8 cellular contexts compared by ENCODE assay signal in genomic region chr15:78758486-78759200, GRCh38. TPM values are rescaled to one million over a fixed set of nuclear protein-coding genes. Genes with fewer than 3 reads are reported as not detected.
DNase-seq lines count a peak whose midpoint lies in the region; ATAC-seq, FAIRE-seq and TF ChIP-seq lines count a peak whose summit lies in the region.
"Not testable (repeated sequence)": the region's sequence is repeated elsewhere in the genome, so short reads cannot be mapped to it uniquely, and the experiment has no call there.
"Had no signal": no experiment of that assay in that cellular context is flagged by ENCODE, and none has a peak within 500 bp of the region (broad histone marks: within the 10 kb centered on the region; RNA-seq: fewer than 3 reads in every experiment).

No MANE protein-coding gene starts in this region.

- not testable (repeated sequence) for H3K4me1 Mint-ChIP-seq in activated T-helper 17 cell treated with anti-CD3 and anti-CD28 coated beads, Interleukin-2, amount 50 U/mL, for 72 hours

- H3K36me3 Mint-ChIP-seq in activated T-helper 17 cell treated with anti-CD3 and anti-CD28 coated beads, Interleukin-2, amount 50 U/mL, for 72 hours (ENCODE audit: low read depth), result not testable (repeated sequence)

- not testable (repeated sequence) for H3K4me3 Mint-ChIP-seq in activated T-helper 17 cell treated with anti-CD3 and anti-CD28 coated beads, Interleukin-2, amount 50 U/mL, for 72 hours

- not testable (repeated sequence) for H3K27ac ChIP-seq in Panc1 (ENCODE audit: low read length); H1 (ENCODE audit: low read depth, low read length)
- H3K27ac ChIP-seq in right atrium auricular region, result peak overlapping the region; percentile 77 to 80

- not testable (repeated sequence) for H3K18ac ChIP-seq in H1 (ENCODE audit: extremely low read depth, low read length)

- POLR2A ChIA-PET in Panc1 (lab: Charles Lee), result not testable (repeated sequence)
- POLR2A ChIA-PET in H1 (lab: Charles Lee; ENCODE audit: partially characterized antibody), result interaction anchor here (0.7 kb wide), 1 partner anchor 146 kb away, joined by 3 read pairs; no protein-coding TSS in a partner anchor

- not testable (repeated sequence) for H3K4ac ChIP-seq in H1 (replicated peaks; ENCODE audit: insufficient read length, low read depth, low read length)

- H3K56ac ChIP-seq in H1 (replicated peaks; ENCODE audit: insufficient read length, low read depth, low read length), result not testable (repeated sequence)

- H4K91ac ChIP-seq in H1 (replicated peaks; ENCODE audit: insufficient read length, low read length), result not testable (repeated sequence)

- H3K23me2 ChIP-seq in H1 (ENCODE audit: low read depth, low read length), result not testable (repeated sequence)

- H3K9ac ChIP-seq in H1 (replicated peaks in 1 of 4; ENCODE audit: extremely low read depth in 1 of 4, low read depth in 3 of 4, low read length in 3 of 4), result not testable (repeated sequence)

- H3K27me3 Mint-ChIP-seq in activated T-helper 17 cell treated with anti-CD3 and anti-CD28 coated beads, Interleukin-2, amount 50 U/mL, for 72 hours, result not testable (repeated sequence)

- not testable (repeated sequence) for FAIRE-seq in H1 (lab: Jason Lieb, UNC)

- TF ChIP-seq CTCF in GM10266 (IDR thresholded peaks at IDR 0.05; ENCODE audit: control insufficient read depth, insufficient read depth, low read depth, missing control alignments) (peak; percentile 14), HFF-Myc (IDR thresholded peaks at IDR 0.05; ENCODE audit: low read depth, low read length, missing control alignments) (peak; percentile 8), Panc1 (IDR thresholded peaks at IDR 0.05) (peak; percentile 35), H1 (IDR thresholded peaks at IDR 0.05; ENCODE audit: control extremely low read depth in 1 of 3, insufficient read depth in 1 of 3, low read depth in 1 of 3, low read length in 3 of 3) (peak; percentile 17 to 25 (median 21); a peak in 2 of 4 replicates)
- TF ChIP-seq CTCF in right atrium auricular region (IDR thresholded peaks at IDR 0.05), result not testable (repeated sequence)

- ATAC-seq in Panc1; activated T-helper 17 cell treated with anti-CD3 and anti-CD28 coated beads, Interleukin-2, amount 50 U/mL, for 72 hours (replicated peaks): not testable (repeated sequence)

- not testable (repeated sequence) for H3K9me3 Mint-ChIP-seq in activated T-helper 17 cell treated with anti-CD3 and anti-CD28 coated beads, Interleukin-2, amount 50 U/mL, for 72 hours

- not testable (repeated sequence) for H3K27me3 ChIP-seq in Panc1 (ENCODE audit: control insufficient read depth, insufficient read depth, low read length); H1 (replicated peaks in 1 of 4; ENCODE audit: control insufficient read depth in 3 of 4, extremely low read depth in 1 of 4, insufficient read depth in 3 of 4, low read length in 3 of 4); right atrium auricular region

- H4K20me1 ChIP-seq in H1 (replicated peaks in 1 of 2; ENCODE audit: control insufficient read depth in 1 of 2, insufficient read depth in 2 of 2, low read length in 2 of 2), result not testable (repeated sequence)

- not testable (repeated sequence) for H4K5ac ChIP-seq in H1 (ENCODE audit: insufficient read length, low read depth, low read length)

- not testable (repeated sequence) for H4K8ac ChIP-seq in H1 (ENCODE audit: extremely low read depth, insufficient read depth, low read length)

- not testable (repeated sequence) for TF ChIP-seq POLR2A in H1 (IDR thresholded peaks at IDR 0.05; ENCODE audit: control extremely low read depth in 1 of 2, low read depth in 2 of 2, low read length in 2 of 2)

- H2BK15ac ChIP-seq in H1 (ENCODE audit: low read length), result not testable (repeated sequence)

- not testable (repeated sequence) for H3K4me3 ChIP-seq in HFF-Myc (replicated peaks; ENCODE audit: low read depth, low read length); Panc1 (ENCODE audit: low read depth in 2 of 2, low read length in 2 of 2); H1 (ENCODE audit: extremely low read depth in 1 of 4, insufficient read depth in 2 of 4, low read depth in 3 of 4, low read length in 4 of 4); right atrium auricular region

- H3K4me2 ChIP-seq in H1 (ENCODE audit: insufficient read depth in 1 of 2, low read depth in 2 of 2, low read length in 2 of 2), result not testable (repeated sequence)

- 88% methylated on average over 11 of the region's 11 CpGs; no CpG with 5 or more reads in 1 of the 2 experiments for WGBS in H1 (ENCODE audit: extremely low coverage in 1 of 2, insufficient coverage in 1 of 2, insufficient read length in 1 of 2, insufficient replicate concordance in 2 of 2, low coverage in 1 of 2, low lambda C conversion rate in 2 of 2, missing lambda C conversion rate in 1 of 2), 2 experiments

- H3K23ac ChIP-seq in H1 (ENCODE audit: insufficient read length), result not testable (repeated sequence)

- not testable (repeated sequence) for H3K14ac ChIP-seq in H1 (ENCODE audit: insufficient read length)

- H2BK5ac ChIP-seq in H1 (ENCODE audit: low read depth, low read length), result not testable (repeated sequence)

- not testable (repeated sequence) for H2AFZ ChIP-seq in H1 (ENCODE audit: low read length)

- H3K36me3 ChIP-seq in Panc1 (ENCODE audit: control insufficient read depth, insufficient read depth, low read length); H1 (ENCODE audit: control insufficient read depth in 2 of 4, insufficient read depth in 4 of 4, low read length in 3 of 4); right atrium auricular region: not testable (repeated sequence)

- intact Hi-C loops in Panc1 (cut with micrococcal nuclease; ENCODE audit: unreplicated experiment), result loop anchor here (10.0 kb wide), 1 partner anchor 116 kb away; the partner anchor contains the start of gene MORF4L1
- intact Hi-C loops in posterior vena cava (cut with DNase I), result not testable (repeated sequence)

- peak overlapping the region; percentile 10 for H3K27ac Mint-ChIP-seq in activated T-helper 17 cell treated with anti-CD3 and anti-CD28 coated beads, Interleukin-2, amount 50 U/mL, for 72 hours

- CTCF ChIA-PET in Panc1 (lab: Charles Lee), result not testable (repeated sequence)
- CTCF ChIA-PET in H1 (lab: Charles Lee; ENCODE audit: partially characterized antibody), result interaction anchor here (0.8 to 13.9 kb wide), 3 partner anchors 12 to 52 kb away, joined by 3 to 82 read pairs (median 3); partner anchors contain the start of gene ADAMTS7

- not testable (repeated sequence) for H2AK5ac ChIP-seq in H1 (ENCODE audit: low read depth, low read length)

- in situ Hi-C loops in Panc1 (cut with HindIII; ENCODE audit: low pct_unique_long_range_greater_than_20kb, low sequenced_read_pairs), result not testable (repeated sequence)

- H2BK20ac ChIP-seq in H1 (ENCODE audit: low read length), result not testable (repeated sequence)

- H3K79me2 ChIP-seq in H1 (ENCODE audit: control insufficient read depth in 1 of 2, insufficient read depth in 2 of 2, low read length in 2 of 2), result not testable (repeated sequence)

- not testable (repeated sequence) for DNase-seq in GM10266 (ENCODE audit: extremely low spot score); HFF-Myc (ENCODE audit: extremely low read depth, low read depth); Panc1 (ENCODE audit: low read depth, low spot score); H1 (ENCODE audit: low read depth in 1 of 2, low spot score in 2 of 2); right atrium auricular region (ENCODE audit: low spot score)
- peak; percentile 48 for DNase-seq in posterior vena cava (ENCODE audit: low spot score)

- not testable (repeated sequence) for BruUV-seq in Panc1 (replicated peaks; lab: Mats Ljungman, UMichigan)

- H3K79me1 ChIP-seq in H1 (ENCODE audit: low read depth, low read length), result not testable (repeated sequence)

- TF ChIP-seq EP300 in H1 (IDR thresholded peaks at IDR 0.05; ENCODE audit: borderline replicate concordance in 1 of 2, low read depth in 2 of 2, low read length in 2 of 2), result not testable (repeated sequence)

- not testable (repeated sequence) for H3K9me3 ChIP-seq in Panc1 (ENCODE audit: control insufficient read depth, insufficient read depth, low read depth, low read length); H1 (ENCODE audit: insufficient read depth in 2 of 2, low read depth in 1 of 2, low read length in 1 of 2); right atrium auricular region

- not testable (repeated sequence) for H3K4me1 ChIP-seq in Panc1 (ENCODE audit: control insufficient read depth, insufficient read depth, low read length); H1 (replicated peaks in 1 of 4; ENCODE audit: control insufficient read depth in 3 of 4, insufficient read depth in 4 of 4, low read length in 3 of 4)
- peaks cover 0 to 89% of the 10 kb centered on the region in 2 donors for H3K4me1 ChIP-seq in right atrium auricular region

- not testable (repeated sequence) for H2BK12ac ChIP-seq in H1 (ENCODE audit: low read depth, low read length)

- H2BK120ac ChIP-seq in H1 (replicated peaks; ENCODE audit: low read depth, low read length), result not testable (repeated sequence)

- not testable (repeated sequence) for TF ChIP-seq RAD21 in H1 (IDR thresholded peaks at IDR 0.05 in 1 of 2, conservative IDR thresholded peaks at IDR 0.05 in 1 of 2; ENCODE audit: low read depth in 2 of 2, low read length in 2 of 2)

RNA-seq across cellular contexts. Expression of gene ADAMTS7, which starts 52.6 kb away (rescaled TPM):
- total RNA-seq in Panc1 (2021; ENCODE audit: unreplicated experiment) (1.0 TPM), right atrium auricular region (10 to 100 TPM; 20.8 to 39.2 TPM), posterior vena cava (1 to 10 TPM; 6.7 to 8.9 TPM)
- polyA plus RNA-seq in Panc1 (2012; ENCODE audit: insufficient read length), result 0.85 TPM
- 1 to 10 TPM; 1.2 to 4.4 TPM for total RNA-seq in activated T-helper 17 cell treated with anti-CD3 and anti-CD28 coated beads, Interleukin-2, amount 50 U/mL, for 72 hours
- 43.1 and 45.2 TPM in 2 replicates for total RNA-seq in H1 (2021; fragmentation: NEBNext Ultra II Directional; extraction: Animal tissue kit (Norgen Biotek cat#: 25700))
- 27.9 and 54.6 TPM in 2 replicates for polyA plus RNA-seq in H1 (2011; rRNA removed)
- 30.9 TPM for polyA plus RNA-seq in H1 (2011; cell fraction: cytosol; rRNA removed)
- 185 TPM for polyA plus RNA-seq in H1 (2011; cell fraction: nucleus; rRNA removed)
- polyA plus RNA-seq in H1 (2012, experiment 1 of 2), result 23.0 to 41.5 TPM (median 38.0 TPM) in 4 replicates
- polyA plus RNA-seq in H1 (2012, experiment 2 of 2), result 23.5 TPM
- polyA plus RNA-seq in H1 (2013, experiment 1 of 2), result 43.7 TPM
- polyA plus RNA-seq in H1 (2013, experiment 2 of 2), result 36.1 TPM
- 22.3 and 28.5 TPM in 2 replicates for polyA minus RNA-seq in H1 (2011; rRNA and poly(A)+ RNA removed)
- 29.9 TPM for polyA minus RNA-seq in H1 (2011; cell fraction: cytosol; rRNA and poly(A)+ RNA removed)
- polyA minus RNA-seq in H1 (2011; cell fraction: nucleus; rRNA and poly(A)+ RNA removed), result 54.6 TPM
- polyA plus RNA-seq: CD14-positive monocyte had no signal
